8 cellular contexts compared by ENCODE assay signal in genomic region chr16:88705746-88706287, GRCh38. TPM values are rescaled to one million over a fixed set of nuclear protein-coding genes. Genes with fewer than 3 reads are reported as not detected.
DNase-seq lines count a peak whose midpoint lies in the region; ATAC-seq and TF ChIP-seq lines count a peak whose summit lies in the region.

No MANE protein-coding gene starts in this region.

- H3K36me3 ChIP-seq in SJSA1 (peaks cover 33% of the 10 kb centered on the region), neural cell (ENCODE audit: insufficient read depth, low read length) (no peaks in the 10 kb centered on the region)

- peaks cover 15% of the 10 kb centered on the region for H3K79me2 ChIP-seq in neural cell (replicated peaks; ENCODE audit: insufficient read depth, low read length)

- TF ChIP-seq RAD21 in neural cell (conservative IDR thresholded peaks at IDR 0.05): no peak

- no peaks in the 10 kb centered on the region for H4K20me1 ChIP-seq in neural cell (ENCODE audit: insufficient read depth)

- no peak for DNase-seq in activated CD4-positive, CD25-positive, alpha-beta regulatory T cell (lab: John Stamatoyannopoulos, UW)
- DNase-seq in SJSA1 (ENCODE audit: low read depth in 1 of 2, low spot score in 2 of 2) (no peak), erythroblast (lab: John Stamatoyannopoulos, UW) (peak; percentile 57 to 70), ureter (ENCODE audit: low spot score) (no peak), dermis blood vessel endothelial cell (no peak)

- H3K9me2 ChIP-seq in neural cell (ENCODE audit: insufficient read depth, low read length): no peaks in the 10 kb centered on the region

- TF ChIP-seq CTCF in neural cell (IDR thresholded peaks at IDR 0.05; ENCODE audit: poor library complexity, severe bottlenecking): no peak

- H3K27ac ChIP-seq in SJSA1 (no peak overlapping the region), neural cell (ENCODE audit: low read length) (no peak overlapping the region)

- no peak for TF ChIP-seq EP300 in neural cell (conservative IDR thresholded peaks at IDR 0.05; ENCODE audit: poor library complexity, severe bottlenecking)

- H3K9ac ChIP-seq in neural cell (ENCODE audit: low read length): peak overlapping the region; percentile 72

- H2AFZ ChIP-seq in neural cell (ENCODE audit: low read depth, low read length): no peak overlapping the region

- peak overlapping the region; percentile 96 for H3K4me2 ChIP-seq in neural cell (ENCODE audit: low read length)

- no peaks in the 10 kb centered on the region for H3F3A ChIP-seq in neural cell (ENCODE audit: insufficient read depth, low read length, poor library complexity, severe bottlenecking)

- peaks cover 41% of the 10 kb centered on the region for H3K4me1 ChIP-seq in SJSA1 (replicated peaks)

- peak overlapping the region; percentile 84 for H3K4me3 ChIP-seq in SJSA1
- H3K4me3 ChIP-seq in neural cell (ENCODE audit: low read length): peak overlapping the region; percentile 94

- H3K27me3 ChIP-seq in SJSA1 (replicated peaks) (no peaks in the 10 kb centered on the region), neural cell (ENCODE audit: insufficient read depth, low read depth, low read length) (no peaks in the 10 kb centered on the region)

- no peak for TF ChIP-seq POLR2A in erythroblast (IDR thresholded peaks at IDR 0.05; ENCODE audit: low read length)

- H3K9me3 ChIP-seq in SJSA1 (replicated peaks): no peaks in the 10 kb centered on the region
- no peaks in the 10 kb centered on the region for H3K9me3 ChIP-seq in neural cell (ENCODE audit: low read length)

- ATAC-seq in activated CD4-positive, CD25-positive, alpha-beta regulatory T cell treated with anti-CD3 and anti-CD28 coated beads, Interleukin-2, amount 50 U/mL, for 24 hours: peak; percentile 2 to 4
- peak; percentile 22 for ATAC-seq in HG02852 (IDR thresholded peaks at IDR 0.05; ENCODE audit: unreplicated experiment)

TF ChIP-seq in neural cell, 6 proteins besides CTCF, POLR2A, EP300 and RAD21:
- TF ChIP-seq POLR2AphosphoS5 (IDR thresholded peaks at IDR 0.05) (no peak), TAF1 (IDR thresholded peaks at IDR 0.05; ENCODE audit: low read depth) (no peak), SMC3 (conservative IDR thresholded peaks at IDR 0.05; ENCODE audit: poor library complexity) (no peak), REST (IDR thresholded peaks at IDR 0.05; ENCODE audit: borderline replicate concordance) (no peak)

RNA-seq across cellular contexts. Expression of gene RNF166, which starts 0.4 kb away (rescaled TPM):
- total RNA-seq in SJSA1 (2014; rRNA removed; shearing (Covaris generic)): 25.0 and 32.4 TPM in 2 replicates
- 34.4 TPM in 2 replicates for polyA plus RNA-seq in neural cell
- 19.3 and 24.8 TPM in 2 replicates for polyA minus RNA-seq in neural cell
- 22.8 TPM for total RNA-seq in ureter
- total RNA-seq in dermis blood vessel endothelial cell: 11.6 and 15.1 TPM in 2 replicates

RNA-seq across cellular contexts. Expression of gene CTU2, which starts 0.5 kb away (rescaled TPM):
- 17.9 and 20.4 TPM in 2 replicates for total RNA-seq in SJSA1 (2014; rRNA removed; shearing (Covaris generic))
- polyA plus RNA-seq in neural cell: 26.3 and 26.8 TPM in 2 replicates
- polyA minus RNA-seq in neural cell: 15.4 and 18.7 TPM in 2 replicates
- total RNA-seq in ureter: 25.2 TPM
- 11.6 and 17.6 TPM in 2 replicates for total RNA-seq in dermis blood vessel endothelial cell

RNA-seq across cellular contexts. Expression of gene SNAI3, which starts 19.5 kb away (rescaled TPM):
- 0.05 TPM in 1 of 2 replicates, not detected in the other for total RNA-seq in SJSA1 (2014; rRNA removed; shearing (Covaris generic))
- not detected in 2 replicates for polyA plus RNA-seq in neural cell
- not detected in 2 replicates for polyA minus RNA-seq in neural cell
- 1.8 TPM for total RNA-seq in ureter
- total RNA-seq in dermis blood vessel endothelial cell: 0.09 TPM in 1 of 2 replicates, not detected in the other

RNA-seq across cellular contexts. Expression of gene MVD, which starts 42.9 kb away (rescaled TPM):
- total RNA-seq in SJSA1 (2014; rRNA removed; shearing (Covaris generic)): 38.4 and 42.6 TPM in 2 replicates
- polyA plus RNA-seq in neural cell: 232 and 303 TPM in 2 replicates
- polyA minus RNA-seq in neural cell: 119 and 135 TPM in 2 replicates
- total RNA-seq in ureter (43.9 TPM), dermis blood vessel endothelial cell (63.3 and 119 TPM in 2 replicates)

RNA-seq across cellular contexts. Expression of gene CYBA, which starts 55.0 kb away (rescaled TPM):
- not detected in 2 replicates for total RNA-seq in SJSA1 (2014; rRNA removed; shearing (Covaris generic))
- 5.7 and 6.3 TPM in 2 replicates for polyA plus RNA-seq in neural cell
- 2.2 TPM in 1 of 2 replicates, not detected in the other for polyA minus RNA-seq in neural cell
- 279 TPM for total RNA-seq in ureter
- total RNA-seq in dermis blood vessel endothelial cell: 135 and 286 TPM in 2 replicates

Comparison
In these comparisons a context has a peak if more than half of its experiments do, and no peak if none do; other contexts are left out.
1. DNase-seq: peak in erythroblast (2 of 2); none in activated CD4-positive, CD25-positive, alpha-beta regulatory T cell (0 of 4), SJSA1 (0 of 2), ureter (single experiment) and dermis blood vessel endothelial cell (single experiment).